9 cellular contexts compared by ENCODE assay signal in the genomic region with DNA sequence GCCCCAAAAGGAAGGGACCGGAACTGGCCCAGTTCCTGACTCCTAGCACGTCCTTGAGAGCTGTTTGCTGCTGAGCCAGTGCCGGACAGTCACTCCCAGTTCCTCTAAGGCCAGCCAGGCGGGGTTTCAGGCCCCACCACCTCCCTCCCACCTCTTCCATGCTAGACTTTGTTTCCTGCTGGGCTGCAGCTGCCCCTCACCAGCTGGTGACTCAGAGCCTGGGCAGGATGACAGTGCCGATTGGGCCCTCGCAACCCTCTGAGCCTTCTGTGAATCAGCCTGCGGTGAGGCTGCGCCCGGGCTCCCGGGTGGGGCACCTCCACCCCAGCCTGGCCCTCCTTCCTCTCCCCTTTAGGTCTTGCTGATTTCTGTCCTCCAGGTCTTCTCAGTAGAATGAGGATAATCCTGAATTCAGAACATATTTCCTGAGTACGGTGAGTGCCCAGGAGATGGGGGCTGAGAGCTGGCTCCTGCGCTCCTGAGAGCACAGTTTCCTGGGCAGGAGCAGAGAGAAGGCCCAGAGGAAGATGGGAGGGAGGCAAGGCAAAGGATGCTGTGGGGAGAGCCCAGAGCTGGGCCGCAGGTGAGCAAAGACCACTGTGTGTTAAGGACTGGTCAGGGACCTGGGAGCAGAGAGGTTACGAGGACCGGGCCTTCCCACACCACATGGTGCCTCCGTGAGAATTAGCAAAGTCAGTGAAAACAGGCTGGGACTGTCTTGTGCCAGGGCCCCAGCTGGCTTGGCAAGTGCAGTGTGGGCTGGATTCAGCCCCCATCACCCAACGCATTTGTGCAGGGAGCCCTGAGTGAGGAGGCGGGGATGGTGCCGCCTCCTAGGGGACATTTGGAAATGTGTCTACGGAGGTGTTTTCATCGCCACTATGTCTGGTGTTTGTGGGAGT. TPM values are rescaled to one million over a fixed set of nuclear protein-coding genes. Genes with fewer than 3 reads are reported as not detected.
DNase-seq lines count a peak whose midpoint lies in the region; ATAC-seq, FAIRE-seq and TF ChIP-seq lines count a peak whose summit lies in the region.
"Had no signal": no experiment of that assay in that cellular context is flagged by ENCODE, and none has a peak within 500 bp of the region (broad histone marks: within the 10 kb centered on the region; RNA-seq: fewer than 3 reads in every experiment).

No MANE protein-coding gene starts in this region.

- H3K4me1 Mint-ChIP-seq in activated CD8-positive, alpha-beta T cell treated with anti-CD3 and anti-CD28 coated beads, Interleukin-2, amount 10 ng/mL, durations not matched to agents 7 days and 5 days (ENCODE audit: low read depth) = peaks cover 58% of the 10 kb centered on the region
- H3K4me1 Mint-ChIP-seq in Caco-2 (ENCODE audit: low read depth, unreplicated experiment) = peaks cover 18% of the 10 kb centered on the region

- H3K4me3 ChIP-seq in A549 (peak overlapping the region; percentile 52), dorsolateral prefrontal cortex (peak overlapping the region in 51 of 59 donors; percentile 1 to 56 (median 35)), lung (peak overlapping the region; percentile 1), Caco-2 (ENCODE audit: low read depth, low read length) (no peak overlapping the region)

- peaks cover 9% of the 10 kb centered on the region; the same call in 2 of the 3 replicates for H3K9me3 ChIP-seq in A549
- H3K9me3 ChIP-seq in lung (ENCODE audit: control insufficient read depth in 2 of 2, insufficient read depth in 1 of 2, low read length in 1 of 2) = no peaks in the 10 kb centered on the region
- no peaks in the 10 kb centered on the region for H3K9me3 ChIP-seq in Caco-2

- peak overlapping the region; percentile 99 for H3K4me2 ChIP-seq in A549

- WGBS in A549 (ENCODE audit: missing lambda C conversion rate) = 4% methylated on average over 15 of the region's 21 CpGs
- 11 to 22% methylated on average over 21 of the region's 21 CpGs for WGBS in lung, 2 donors

- peaks cover 9% of the 10 kb centered on the region for H3K36me3 Mint-ChIP-seq in activated CD8-positive, alpha-beta T cell treated with anti-CD3 and anti-CD28 coated beads, Interleukin-2, amount 10 ng/mL, durations not matched to agents 7 days and 5 days (ENCODE audit: low read depth)
- no peaks in the 10 kb centered on the region for H3K36me3 Mint-ChIP-seq in Caco-2 (ENCODE audit: insufficient read depth, unreplicated experiment)

- POLR2A ChIA-PET in A549 (lab: Yijun Ruan, JAX) (interaction anchor here (0.6 to 3.2 kb wide), 10 partner anchors 9 to 296 kb away, joined by 3 to 20 read pairs (median 3); a partner anchor contains a TSS), Caco-2 (lab: Charles Lee) (no interaction called here)
- POLR2A ChIA-PET in activated CD8-positive, alpha-beta T cell treated with anti-CD3 and anti-CD28 coated beads, Interleukin-2, amount 10 ng/mL, durations not matched to agents 7 days and 5 days (lab: Charles Lee) = interaction anchor here (0.6 to 2.3 kb wide), 3 partner anchors 9 to 167 kb away, joined by 3 to 18 read pairs (median 5); no protein-coding TSS in a partner anchor

- H3K27ac Mint-ChIP-seq in activated CD8-positive, alpha-beta T cell treated with anti-CD3 and anti-CD28 coated beads, Interleukin-2, amount 10 ng/mL, durations not matched to agents 7 days and 5 days = peak overlapping the region; percentile 93
- H3K27ac Mint-ChIP-seq in Caco-2 (ENCODE audit: unreplicated experiment) = no peak overlapping the region

- H3K4me1 ChIP-seq in A549 = peaks cover 70% of the 10 kb centered on the region
- peaks cover 0 to 12% of the 10 kb centered on the region in 2 donors for H3K4me1 ChIP-seq in lung (ENCODE audit: control insufficient read depth in 2 of 2, insufficient read depth in 2 of 2, low read length in 2 of 2)
- H3K4me1 ChIP-seq in Caco-2 = peaks cover 18% of the 10 kb centered on the region

- FAIRE-seq in A549 (lab: Jason Lieb, UNC) = peak; percentile 67
- peak; percentile 93 for FAIRE-seq in H54 (lab: Jason Lieb, UNC)
- FAIRE-seq: G401.6 had no signal

- H3K4me3 Mint-ChIP-seq in activated CD8-positive, alpha-beta T cell treated with anti-CD3 and anti-CD28 coated beads, Interleukin-2, amount 10 ng/mL, durations not matched to agents 7 days and 5 days = peak overlapping the region; percentile 82
- no peak overlapping the region for H3K4me3 Mint-ChIP-seq in Caco-2 (ENCODE audit: unreplicated experiment)

- TF ChIP-seq EP300 in A549 (IDR thresholded peaks at IDR 0.05) = peak in 1 of 2 experiments; percentile 44; a peak in 1 of 5 replicates

- H3K27me3 Mint-ChIP-seq in activated CD8-positive, alpha-beta T cell treated with anti-CD3 and anti-CD28 coated beads, Interleukin-2, amount 10 ng/mL, durations not matched to agents 7 days and 5 days (ENCODE audit: low read depth) = no peaks in the 10 kb centered on the region
- H3K27me3 Mint-ChIP-seq in Caco-2 (ENCODE audit: insufficient read depth, unreplicated experiment) = no peaks in the 10 kb centered on the region

- peak; percentile 93 for ATAC-seq in A549
- ATAC-seq in activated CD8-positive, alpha-beta T cell treated with anti-CD3 and anti-CD28 coated beads, Interleukin-2, amount 10 ng/mL, durations not matched to agents 7 days and 5 days = peak; percentile 99
- peak; percentile 93 for ATAC-seq in lung (ENCODE audit: insufficient read depth, low FRiP score)

- H3K27ac ChIP-seq in A549 (peak overlapping the region; percentile 92 to 100), dorsolateral prefrontal cortex (peak overlapping the region; percentile 2 to 94 (median 84)), lung (ENCODE audit: low read depth in 1 of 2, low read length in 1 of 2) (peak overlapping the region; percentile 69 to 97)

- CTCF ChIA-PET in A549 (lab: Yijun Ruan, JAX) = interaction anchor here (0.6 to 32.4 kb wide), 21 partner anchors 9 to 342 kb away, joined by 3 to 821 read pairs (median 4); a partner anchor contains a TSS
- CTCF ChIA-PET in activated CD8-positive, alpha-beta T cell treated with anti-CD3 and anti-CD28 coated beads, Interleukin-2, amount 10 ng/mL, durations not matched to agents 7 days and 5 days (lab: Charles Lee) = interaction anchor here (0.6 to 2.5 kb wide), 13 partner anchors 8 to 291 kb away, joined by 3 to 13 read pairs (median 4); a partner anchor contains a TSS
- CTCF ChIA-PET in Caco-2 (lab: Charles Lee) = interaction anchor here (1.1 to 1.3 kb wide), 2 partner anchors 12 to 28 kb away, joined by 3 read pairs; no protein-coding TSS in a partner anchor

- no peaks in the 10 kb centered on the region for H3K36me3 ChIP-seq in lung (ENCODE audit: control insufficient read depth in 2 of 2, insufficient read depth in 2 of 2, low read length in 2 of 2)
- no peaks in the 10 kb centered on the region for H3K36me3 ChIP-seq in Caco-2 (ENCODE audit: control insufficient read depth, insufficient read depth, low read length)

- DNase-seq in A549 (ENCODE audit: low read depth in 1 of 2, low spot score in 1 of 2) = peak; percentile 87 to 93
- peak; percentile 98 for DNase-seq in H54 (ENCODE audit: insufficient read length, low spot score)
- peak; percentile 94 to 96 for DNase-seq in NCI-H524 (lab: John Stamatoyannopoulos, UW)
- DNase-seq in activated CD8-positive, alpha-beta T cell treated with anti-CD3 and anti-CD28 coated beads, Interleukin-2, amount 10 ng/mL, durations not matched to agents 7 days and 5 days = peak; percentile 88
- peak; percentile 61 to 97 (median 84) for DNase-seq in dorsolateral prefrontal cortex
- DNase-seq in lung (ENCODE audit: low spot score) = peak; percentile 91
- peak; percentile 79 for DNase-seq in stimulated activated CD4-positive, alpha-beta T cell treated with anti-CD3 and anti-CD28 coated beads, Interleukin-4, amount 100 ng/mL, for 24 hours
- no peak for DNase-seq in Caco-2

- intact Hi-C loops in dorsolateral prefrontal cortex (cut with DNase I) = no loop called here
- intact Hi-C loops in Caco-2 (cut with micrococcal nuclease; ENCODE audit: unreplicated experiment) = no loop called here

- no peaks in the 10 kb centered on the region for H3K9me3 Mint-ChIP-seq in activated CD8-positive, alpha-beta T cell treated with anti-CD3 and anti-CD28 coated beads, Interleukin-2, amount 10 ng/mL, durations not matched to agents 7 days and 5 days (ENCODE audit: insufficient read depth)
- H3K9me3 Mint-ChIP-seq in Caco-2 (ENCODE audit: unreplicated experiment) = no peaks in the 10 kb centered on the region

- TF ChIP-seq CTCF in A549 (IDR thresholded peaks at IDR 0.05) (peak; percentile 50), dorsolateral prefrontal cortex (IDR thresholded peaks at IDR 0.05 in 54 of 56, conservative IDR thresholded peaks at IDR 0.05 in 2 of 56; ENCODE audit: low read depth in 1 of 56, partially characterized antibody in 56 of 56) (peak in 48 of 56 donors; percentile 7 to 59 (median 36)), lung (IDR thresholded peaks at IDR 0.05; ENCODE audit: control extremely low read depth, extremely low read depth) (no peak), Caco-2 (IDR thresholded peaks at IDR 0.05; ENCODE audit: insufficient read depth in 1 of 2, low read depth in 1 of 2, low read length in 1 of 2, severe bottlenecking in 1 of 2, unreplicated experiment in 1 of 2) (no peak)

- H3K27me3 ChIP-seq in dorsolateral prefrontal cortex = no peaks in the 10 kb centered on the region
- no peaks in the 10 kb centered on the region for H3K27me3 ChIP-seq in lung (ENCODE audit: control insufficient read depth, insufficient read depth)
- H3K27me3 ChIP-seq in Caco-2 (replicated peaks; ENCODE audit: control insufficient read depth, insufficient read depth, low read length) = no peaks in the 10 kb centered on the region

- peak; percentile 54 to 63 for TF ChIP-seq RAD21 in A549 (conservative IDR thresholded peaks at IDR 0.05 in 1 of 2, IDR thresholded peaks at IDR 0.05 in 1 of 2)

- TF ChIP-seq POLR2A in A549 (IDR thresholded peaks at IDR 0.05; ENCODE audit: low read length) = peak; percentile 57; the same call in 1 of the 2 replicates
- peak; percentile 65 for TF ChIP-seq POLR2A in H54 (IDR thresholded peaks at IDR 0.05; ENCODE audit: low read depth, low read length)

- no TSS peak for BruUV-seq in Caco-2 (replicated peaks; lab: Mats Ljungman, UMichigan)

RNA-seq across cellular contexts. Expression of a gene that starts 32.9 kb away (rescaled TPM):
- 13.3 and 20.4 TPM in 2 replicates for polyA plus RNA-seq in A549 (2011; rRNA removed)
- 12.7 and 14.5 TPM in 2 replicates for polyA plus RNA-seq in A549 (2012; cell fraction: cytosol; rRNA removed)
- 16.5 and 22.0 TPM in 2 replicates for polyA plus RNA-seq in A549 (2012; cell fraction: nucleus; rRNA removed)
- polyA plus RNA-seq in A549 (2017; fragmentation: RNase III; extraction: RNeasy Plus Mini Kit Qiagen cat#74134 plus additional on column Dnase treatment) = 16.1 to 22.6 TPM (median 19.8 TPM) in 3 replicates
- polyA minus RNA-seq in A549 (2011; rRNA and poly(A)+ RNA removed) = 22.3 and 22.9 TPM in 2 replicates
- 10 to 100 TPM; 24.2 to 25.3 TPM for total RNA-seq in activated CD8-positive, alpha-beta T cell treated with anti-CD3 and anti-CD28 coated beads, Interleukin-2, amount 10 ng/mL, durations not matched to agents 7 days and 5 days
- total RNA-seq in dorsolateral prefrontal cortex = 1,000 to 10,000 TPM in 52 of 120 experiments, 100 to 1,000 TPM in 68; 334 to 1,348 (median 969) TPM
- 10 to 100 TPM; 61.5 to 65.8 TPM for total RNA-seq in lung
- polyA plus RNA-seq in lung = 10 to 100 TPM; 19.2 to 32.0 TPM
- 5.5 and 6.7 TPM in 2 replicates for total RNA-seq in Caco-2 (2022)

Comparison
In these comparisons a context has a peak if more than half of its experiments do, and no peak if none do; other contexts are left out.
1. DNase-seq: peak in A549 (2 of 2), H54 (single experiment), NCI-H524 (2 of 2), activated CD8-positive, alpha-beta T cell treated with anti-CD3 and anti-CD28 coated beads, Interleukin-2, amount 10 ng/mL, durations not matched to agents 7 days and 5 days (single experiment), dorsolateral prefrontal cortex (10 of 10), lung (single experiment) and stimulated activated CD4-positive, alpha-beta T cell treated with anti-CD3 and anti-CD28 coated beads, Interleukin-4, amount 100 ng/mL, for 24 hours (single experiment); none in Caco-2 (0 of 2).
2. CTCF ChIP-seq: peak in A549 (single experiment) and dorsolateral prefrontal cortex (48 of 56); none in lung (single experiment) and Caco-2 (0 of 2).
3. RNA of a gene that starts 32.9 kb away (total RNA-seq): 334 to 1,348 TPM in dorsolateral prefrontal cortex; 61.5 to 65.8 TPM in lung, 24.2 to 25.3 TPM in activated CD8-positive, alpha-beta T cell treated with anti-CD3 and anti-CD28 coated beads, Interleukin-2, amount 10 ng/mL, durations not matched to agents 7 days and 5 days and 5.5 to 6.7 TPM in Caco-2; every median in the first group is over 4 times any median in the second.
4. Peak in every context shown above with its lines, with median percentiles within 50 percentile points of each other: ATAC-seq and H3K27ac ChIP-seq.